In genomic region chr3:189222927-189223706, GRCh38 we compare ENCODE assay signal across 16 cellular contexts. TPM values are rescaled to one million over a fixed set of nuclear protein-coding genes. Genes with fewer than 3 reads are reported as not detected.
DNase-seq lines count a peak whose midpoint lies in the region; ATAC-seq and TF ChIP-seq lines count a peak whose summit lies in the region.
"Had no signal": no experiment of that assay in that cellular context is flagged by ENCODE, and none has a peak within 500 bp of the region (broad histone marks: within the 10 kb centered on the region; RNA-seq: fewer than 3 reads in every experiment).

No MANE protein-coding gene starts in this region.

- TF ChIP-seq CTCF in osteoblast (IDR thresholded peaks at IDR 0.05; ENCODE audit: extremely low read depth, low read depth, low read length) (no peak), natural killer cell (IDR thresholded peaks at IDR 0.05) (no peak)

- no peaks in the 10 kb centered on the region for H4K20me1 ChIP-seq in osteoblast (ENCODE audit: insufficient read depth, low read length)

- no peaks in the 10 kb centered on the region for H3K4me1 Mint-ChIP-seq in natural killer cell

- peak; percentile 11 for DNase-seq in NCI-H2227 (lab: John Stamatoyannopoulos, UW; ENCODE audit: unreplicated experiment)
- no peak for DNase-seq in NCI-H2227 treated with DMSO at 0.1 percent for 48 hours (lab: John Stamatoyannopoulos, UW)
- DNase-seq in NCI-H69 (lab: John Stamatoyannopoulos, UW), result peak; percentile 75
- peak; percentile 3 for DNase-seq in fibroblast of peridontal ligament (ENCODE audit: extremely low read depth)
- DNase-seq in osteoblast (ENCODE audit: insufficient read length, low spot score, missing footprints), result peak; percentile 3
- no peak for DNase-seq in natural killer cell
- DNase-seq: GOT3, KBM-7, NCI-H2029 treated with DMSO at 0.1 percent for 48 hours, NCI-H345, NCI-H526 treated with DMSO at 0.1 percent for 48 hours, SHP77 had no signal

- H3K27ac ChIP-seq in osteoblast (ENCODE audit: low read depth, low read length), result no peak overlapping the region
- H3K27ac ChIP-seq: C4-2B, HL-60 had no signal

- H3K27me3 Mint-ChIP-seq in natural killer cell (ENCODE audit: low read depth in 2 of 2), result peaks cover 15 to 20% of the 10 kb centered on the region in 2 donors

- no peaks in the 10 kb centered on the region for H3K36me3 ChIP-seq in osteoblast (ENCODE audit: insufficient read depth, low read length)

- no peaks in the 10 kb centered on the region for H3K36me3 Mint-ChIP-seq in natural killer cell

- no peak overlapping the region for H3K4me2 ChIP-seq in osteoblast (ENCODE audit: insufficient read depth, low read length)

- no peak overlapping the region for H2AFZ ChIP-seq in osteoblast (ENCODE audit: low read length)

- TF ChIP-seq POLR2A in GM18505 (IDR thresholded peaks at IDR 0.05; ENCODE audit: borderline replicate concordance, extremely low read depth, insufficient read depth, insufficient read length), result no peak

- H3K4me3 ChIP-seq in osteoblast (ENCODE audit: insufficient read depth, low read length), result no peak overlapping the region

- intact Hi-C loops in natural killer cell (cut with micrococcal nuclease), result no loop called here

- H3K9me3 ChIP-seq in osteoblast (ENCODE audit: low read depth, low read length), result no peaks in the 10 kb centered on the region

- H3K27ac Mint-ChIP-seq in natural killer cell, result no peak overlapping the region

- no peaks in the 10 kb centered on the region for H3K9me3 Mint-ChIP-seq in natural killer cell

- H3K79me2 ChIP-seq in osteoblast (ENCODE audit: insufficient read depth, low read length), result no peaks in the 10 kb centered on the region

- no peaks in the 10 kb centered on the region for H3K27me3 ChIP-seq in osteoblast (ENCODE audit: insufficient read depth, low read length)

- H3K4me1 ChIP-seq in osteoblast (ENCODE audit: insufficient read depth, low read length), result no peaks in the 10 kb centered on the region

- H3K4me3 Mint-ChIP-seq in natural killer cell, result no peak overlapping the region

- ATAC-seq in natural killer cell (no peak), HG02885 (IDR thresholded peaks at IDR 0.05; ENCODE audit: poor library complexity, unreplicated experiment) (no peak), GM18505 (IDR thresholded peaks at IDR 0.05; ENCODE audit: unreplicated experiment) (no peak)

RNA-seq across cellular contexts. Expression of gene TPRG1, which starts 51.3 kb away (rescaled TPM):
- total RNA-seq in osteoblast (3.5 and 6.5 TPM in 2 replicates), natural killer cell (1 to 10 TPM; 1.3 to 4.6 (median 1.9) TPM)

Comparison
In these comparisons a context has a peak if more than half of its experiments do, and no peak if none do; other contexts are left out.
1. DNase-seq: peak in NCI-H2227 (single experiment), NCI-H69 (single experiment), fibroblast of peridontal ligament (single experiment) and osteoblast (single experiment); none in NCI-H2227 treated with DMSO at 0.1 percent for 48 hours (single experiment) and natural killer cell (single experiment).